31 cellular contexts compared by ENCODE assay signal in genomic region chr13:50090211-50090610, GRCh38.
"Had no signal": no experiment of that assay in that cellular context is flagged by ENCODE, and none has a peak within 500 bp of the region (broad histone marks: within the 10 kb centered on the region; RNA-seq: fewer than 3 reads in every experiment).

No MANE protein-coding gene starts in this region.

- H3K36me3 ChIP-seq: adrenal gland had no signal

- H3K4me3 ChIP-seq: adrenal gland, MG63, SJCRH30, SK-N-MC had no signal

- H3K27me3 Mint-ChIP-seq: activated B cell treated with CpG ODN at 0.5 μM for 24 hours; activated CD4-positive, alpha-beta memory T cell treated with anti-CD3 and anti-CD28 coated beads for 36 hours; brain had no signal

- H3K27me3 ChIP-seq: adrenal gland, MG63, SJCRH30 had no signal

- ATAC-seq: activated naive CD4-positive, alpha-beta T cell treated with anti-CD3 and anti-CD28 coated beads, Interleukin-2, amount 50 U/mL, for 72 hours; activated T-cell treated with anti-CD3 and anti-CD28 coated beads, Interleukin-2, amount 50 U/mL, for 4 hours; Panc1 had no signal

- DNase-seq: activated B cell treated with CpG ODN at 0.5 μM for 24 hours; activated CD4-positive, alpha-beta memory T cell treated with anti-CD3 and anti-CD28 coated beads for 36 hours; activated CD4-positive, alpha-beta T cell treated with anti-CD3 and anti-CD28 coated beads for 4 hours; activated CD4-positive, alpha-beta T cell treated with anti-CD3 and anti-CD28 coated beads, Interleukin-2, amount 50 U/mL, for 1 hour; activated CD4-positive, CD25-positive, alpha-beta regulatory T cell treated with anti-CD3 and anti-CD28 coated beads, Interleukin-2, amount 50 U/mL, for 72 hours; activated CD8-positive, alpha-beta memory T cell treated with anti-CD3 and anti-CD28 coated beads, Interleukin-2, amount 50 U/mL, for 4 hours; activated gamma-delta T cell treated with Interleukin-2 at 50 U/mL for 16 hours; activated naive CD4-positive, alpha-beta T cell treated with anti-CD3 and anti-CD28 coated beads for 36 hours; activated T-cell treated with anti-CD3 and anti-CD28 coated beads for 4 hours; activated T-cell treated with anti-CD3 and anti-CD28 coated beads, Interleukin-2, amount 50 U/mL, for 4 hours; adrenal gland; anterior cingulate cortex; caudate nucleus; MG63; NCI-H1092; NCI-H1436 treated with DMSO at 0.1 percent for 48 hours; NCI-H1694 treated with DMSO at 0.1 percent for 48 hours; NCI-H2029; NCI-H345; NCI-H524 treated with DMSO at 0.1 percent for 48 hours; SHP77; SJCRH30 had no signal

- H3K27ac ChIP-seq: adrenal gland, SJCRH30, SK-N-MC, VCaP had no signal

- H3K9me3 ChIP-seq: adrenal gland, MG63, SJCRH30 had no signal

- H3K4me1 ChIP-seq: SJCRH30 had no signal

- H3K27ac Mint-ChIP-seq: activated B cell treated with CpG ODN at 0.5 μM for 24 hours; activated CD4-positive, alpha-beta memory T cell treated with anti-CD3 and anti-CD28 coated beads for 36 hours; activated naive CD4-positive, alpha-beta T cell treated with anti-CD3 and anti-CD28 coated beads for 36 hours; activated naive CD4-positive, alpha-beta T cell treated with anti-CD3 and anti-CD28 coated beads, Interleukin-2, amount 50 U/mL, for 72 hours; activated T-helper 1 cell treated with anti-CD3 and anti-CD28 coated beads, Interleukin-12 subunit alpha, Interleukin-12 subunit beta, Interleukin-2, Interleukin-4 antibody, amounts not matched to agents 30 ng/mL and 10 ng/mL and 1 ng/mL, durations not matched to agents 14 hours and 24 hours and 36 hours; brain; T-helper 1 cell treated with Interleukin-12 subunit alpha and Interleukin-12 subunit beta and Interleukin-4 antibody, amounts not matched to agents 30 μg/mL and 1 μg/mL, for 36 hours; T-helper 2 cell treated with Interferon-gamma antibody and Interleukin-4, amounts not matched to agents 5 μg/mL and 100 μg/mL, for 36 hours had no signal

- H3K4me3 Mint-ChIP-seq: activated B cell treated with CpG ODN at 0.5 μM for 24 hours; activated CD4-positive, alpha-beta memory T cell treated with anti-CD3 and anti-CD28 coated beads for 36 hours; activated naive CD4-positive, alpha-beta T cell treated with anti-CD3 and anti-CD28 coated beads for 36 hours; activated T-cell treated with anti-CD3 and anti-CD28 coated beads, Interleukin-2, amount 50 U/mL, for 4 hours; activated T-helper 1 cell treated with anti-CD3 and anti-CD28 coated beads, Interleukin-12 subunit alpha, Interleukin-12 subunit beta, Interleukin-2, Interleukin-4 antibody, amounts not matched to agents 30 ng/mL and 10 ng/mL and 1 ng/mL, durations not matched to agents 14 hours and 24 hours and 36 hours; brain; T-helper 1 cell treated with Interleukin-12 subunit alpha and Interleukin-12 subunit beta and Interleukin-4 antibody, amounts not matched to agents 30 μg/mL and 1 μg/mL, for 36 hours; T-helper 2 cell treated with Interferon-gamma antibody and Interleukin-4, amounts not matched to agents 5 μg/mL and 100 μg/mL, for 36 hours had no signal

- FAIRE-seq: bronchial epithelial cell had no signal

- H3K9me3 Mint-ChIP-seq: activated B cell treated with CpG ODN at 0.5 μM for 24 hours; activated CD4-positive, alpha-beta memory T cell treated with anti-CD3 and anti-CD28 coated beads for 36 hours; activated naive CD4-positive, alpha-beta T cell treated with anti-CD3 and anti-CD28 coated beads for 36 hours; activated naive CD4-positive, alpha-beta T cell treated with anti-CD3 and anti-CD28 coated beads, Interleukin-2, amount 50 U/mL, for 72 hours; activated T-cell treated with anti-CD3 and anti-CD28 coated beads, Interleukin-2, amount 50 U/mL, for 4 hours; activated T-helper 1 cell treated with anti-CD3 and anti-CD28 coated beads, Interleukin-12 subunit alpha, Interleukin-12 subunit beta, Interleukin-2, Interleukin-4 antibody, amounts not matched to agents 30 ng/mL and 10 ng/mL and 1 ng/mL, durations not matched to agents 14 hours and 24 hours and 36 hours; brain; T-helper 1 cell treated with Interleukin-12 subunit alpha and Interleukin-12 subunit beta and Interleukin-4 antibody, amounts not matched to agents 30 μg/mL and 1 μg/mL, for 36 hours; T-helper 2 cell treated with Interferon-gamma antibody and Interleukin-4, amounts not matched to agents 5 μg/mL and 100 μg/mL, for 36 hours had no signal
